8 cellular contexts compared by ENCODE assay signal in the genomic region with DNA sequence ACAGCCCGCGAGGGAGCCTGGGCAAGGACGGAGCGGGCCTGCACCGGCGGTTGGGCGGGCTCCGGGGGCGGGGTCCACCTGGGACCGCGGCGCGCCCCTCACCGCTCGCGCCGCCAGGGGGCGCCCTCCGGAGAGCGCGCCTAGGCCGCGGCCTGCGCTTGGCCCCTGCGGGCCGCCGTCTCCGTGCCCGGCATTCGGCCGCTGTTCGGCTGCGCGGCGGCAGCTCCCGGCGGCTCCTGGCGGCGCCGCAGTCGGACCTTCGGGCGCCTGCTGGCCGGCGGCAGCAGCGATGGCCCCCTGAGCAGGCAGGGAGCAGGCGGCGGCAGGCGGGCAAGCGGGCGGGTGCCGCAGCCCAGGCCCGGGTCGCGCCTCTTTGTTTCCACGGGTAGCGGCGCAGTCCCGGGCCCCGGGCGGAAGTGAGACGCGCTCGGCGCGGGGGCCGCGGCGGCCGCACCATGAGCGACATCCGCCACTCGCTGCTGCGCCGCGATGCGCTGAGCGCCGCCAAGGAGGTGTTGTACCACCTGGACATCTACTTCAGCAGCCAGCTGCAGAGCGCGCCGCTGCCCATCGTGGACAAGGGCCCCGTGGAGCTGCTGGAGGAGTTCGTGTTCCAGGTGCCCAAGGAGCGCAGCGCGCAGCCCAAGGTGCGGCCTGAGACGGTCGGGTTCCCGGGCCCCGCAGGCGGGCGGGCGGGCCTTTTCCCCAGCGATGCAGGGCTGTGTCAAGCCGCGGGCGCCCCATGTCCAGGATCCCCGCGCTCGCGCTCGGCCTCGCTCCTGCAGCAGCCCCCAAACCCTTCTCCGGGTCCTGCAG. TPM values are rescaled to one million over a fixed set of nuclear protein-coding genes. Genes with fewer than 3 reads are reported as not detected.
DNase-seq lines count a peak whose midpoint lies in the region; ATAC-seq and TF ChIP-seq lines count a peak whose summit lies in the region.

INTS15 (plus strand) TSS at position 193 of the 816 bp plus-strand sequence; CDS start at position 456, 263 bp downstream.

- H3K4me1 ChIP-seq in sigmoid colon = peaks cover 0 to 22% (median 18%) of the 10 kb centered on the region in 4 donors

- H3K4me3 ChIP-seq in astrocyte of the cerebellum (ENCODE audit: low read depth, low read length) (peak within 1 kb of the TSS; percentile 83), sigmoid colon (peak within 1 kb of the TSS; percentile 72 to 97 (median 87))

- in situ Hi-C loops in astrocyte of the cerebellum (cut with HindIII; ENCODE audit: low sequenced_read_pairs) = no loop called here

- H3K9me3 ChIP-seq in sigmoid colon = no peaks in the 10 kb centered on the region

- no peak for TF ChIP-seq EP300 in sigmoid colon (IDR thresholded peaks at IDR 0.05)

- H3K36me3 ChIP-seq in sigmoid colon = peaks cover 2 to 76% (median 29%) of the 10 kb centered on the region in 4 donors

- H3K27ac ChIP-seq in sigmoid colon = peak within 1 kb of the TSS; percentile 85 to 93 (median 87)

- no peak for TF ChIP-seq POLR2A in sigmoid colon (IDR thresholded peaks at IDR 0.05)

- DNase-seq in DMS 273 (lab: John Stamatoyannopoulos, UW; ENCODE audit: unreplicated experiment) (peak; percentile 96), DMS 273 treated with DMSO at 0.1 percent for 48 hours (lab: John Stamatoyannopoulos, UW) (no peak), NCI-H1105 treated with DMSO at 0.1 percent for 48 hours (lab: John Stamatoyannopoulos, UW) (peak; percentile 78), T-helper 9 cell (peak; percentile 77), astrocyte of the cerebellum (ENCODE audit: low read depth) (peak; percentile 41), hypothalamus (lab: John Stamatoyannopoulos, UW) (peak in 47 of 51 donors; percentile 7 to 83 (median 59)), sigmoid colon (peak; percentile 81)

- peak; percentile 89 for ATAC-seq in HG02759 (IDR thresholded peaks at IDR 0.05; ENCODE audit: unreplicated experiment)

- peak; percentile 34 for TF ChIP-seq CTCF in astrocyte of the cerebellum (IDR thresholded peaks at IDR 0.05; ENCODE audit: low read depth, low read length, missing control alignments)
- TF ChIP-seq CTCF in sigmoid colon (IDR thresholded peaks at IDR 0.05) = peak in 2 of 4 experiments; percentile 6 to 78

- 0 to 1% methylated on average over 107 of the region's 107 CpGs for WGBS in sigmoid colon, 2 donors

- no peaks in the 10 kb centered on the region for H3K27me3 ChIP-seq in sigmoid colon

- intact Hi-C loops in sigmoid colon (cut with DNase I) = loop anchor here (1.0 to 5.0 kb wide), 2 partner anchors 13 to 117 kb away; partner anchors contain the start of genes ZDHHC4 and ZNF12

RNA-seq across cellular contexts. Expression of gene INTS15, which starts in this region (rescaled TPM):
- 10 to 100 TPM; 16.3 to 30.2 (median 23.1) TPM for total RNA-seq in sigmoid colon
- 10 to 100 TPM; 10.4 to 18.1 (median 13.2) TPM for polyA plus RNA-seq in sigmoid colon
